8 cellular contexts compared by ENCODE assay signal in the genomic region with DNA sequence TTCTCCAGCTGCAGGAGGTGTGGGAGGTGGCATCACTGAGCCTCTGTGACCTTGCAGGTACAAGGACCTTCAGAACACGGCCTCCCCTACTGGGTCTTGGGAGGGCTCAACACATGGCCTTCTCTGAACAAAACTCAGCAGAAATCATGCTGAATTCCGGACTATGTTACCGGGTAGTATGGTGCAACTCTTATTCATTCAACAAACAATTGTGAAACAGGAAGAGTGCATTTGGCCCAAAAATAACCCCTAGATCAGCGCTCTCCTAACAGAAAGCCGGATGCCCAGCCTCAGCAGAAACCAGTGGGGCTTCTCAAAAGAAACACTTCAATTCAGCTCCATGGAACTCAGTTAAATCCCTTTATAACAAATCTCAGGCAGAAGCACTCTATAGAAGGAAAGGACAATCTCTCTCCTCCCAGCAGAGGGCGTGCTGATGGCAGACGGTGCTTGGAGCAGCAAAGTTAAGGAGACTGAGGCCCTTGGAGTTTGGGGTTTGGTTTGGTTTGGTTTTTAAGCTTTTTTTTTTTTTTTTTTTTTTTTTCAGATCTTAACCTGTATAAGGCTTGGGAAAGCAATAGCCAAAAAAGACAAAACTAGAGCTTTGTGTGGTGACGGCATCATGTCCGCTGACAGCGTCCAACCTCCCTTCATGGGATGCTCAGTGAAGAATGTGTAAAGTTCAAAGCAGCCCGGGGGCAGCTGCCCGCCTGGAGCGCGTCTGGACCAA.
DNase-seq lines count a peak whose midpoint lies in the region; ATAC-seq and TF ChIP-seq lines count a peak whose summit lies in the region.

No MANE protein-coding gene starts in this region.

- no peaks in the 10 kb centered on the region for H3K4me1 Mint-ChIP-seq in activated CD8-positive, alpha-beta T cell treated with anti-CD3 and anti-CD28 coated beads for 36 hours (ENCODE audit: low read depth)

- DNase-seq in activated T-cell treated with anti-CD3 and anti-CD28 coated beads for 1 hour (ENCODE audit: low read depth): peak; percentile 5
- DNase-seq in activated T-cell treated with anti-CD3 and anti-CD28 coated beads, Interleukin-2, amount 50 U/mL, for 1 hour: no peak
- peak; percentile 68 for DNase-seq in NCI-H146 (lab: John Stamatoyannopoulos, UW)
- peak; percentile 56 for DNase-seq in activated CD8-positive, alpha-beta T cell treated with anti-CD3 and anti-CD28 coated beads for 36 hours
- DNase-seq in kidney glomerular epithelial cell (lab: John Stamatoyannopoulos, UW): peak; percentile 5
- DNase-seq in NCI-H1930 (lab: John Stamatoyannopoulos, UW): no peak

- H3K4me3 Mint-ChIP-seq in activated CD8-positive, alpha-beta T cell treated with anti-CD3 and anti-CD28 coated beads for 36 hours: no peak overlapping the region

- no peak for ATAC-seq in activated CD8-positive, alpha-beta T cell treated with anti-CD3 and anti-CD28 coated beads for 36 hours
- ATAC-seq in HG03095 (IDR thresholded peaks at IDR 0.05; ENCODE audit: unreplicated experiment): no peak
- no peak for ATAC-seq in HG03135 (IDR thresholded peaks at IDR 0.05; ENCODE audit: unreplicated experiment)

- H3K9me3 Mint-ChIP-seq in activated CD8-positive, alpha-beta T cell treated with anti-CD3 and anti-CD28 coated beads for 36 hours: no peaks in the 10 kb centered on the region

- no peak overlapping the region for H3K27ac Mint-ChIP-seq in activated CD8-positive, alpha-beta T cell treated with anti-CD3 and anti-CD28 coated beads for 36 hours

- no peaks in the 10 kb centered on the region for H3K36me3 Mint-ChIP-seq in activated CD8-positive, alpha-beta T cell treated with anti-CD3 and anti-CD28 coated beads for 36 hours (ENCODE audit: low read depth)

- H3K27me3 Mint-ChIP-seq in activated CD8-positive, alpha-beta T cell treated with anti-CD3 and anti-CD28 coated beads for 36 hours: peaks cover 14% of the 10 kb centered on the region

- CTCF ChIA-PET in activated CD8-positive, alpha-beta T cell treated with anti-CD3 and anti-CD28 coated beads for 36 hours (lab: Charles Lee): interaction anchor here (0.7 to 3.5 kb wide), 9 partner anchors 10 to 111 kb away, joined by 3 to 21 read pairs (median 5); no protein-coding TSS in a partner anchor

- intact Hi-C loops in activated CD8-positive, alpha-beta T cell treated with anti-CD3 and anti-CD28 coated beads for 36 hours (cut with micrococcal nuclease): loop anchor here (5.0 kb wide), 1 partner anchor 107 kb away; no protein-coding TSS in a partner anchor

- TF ChIP-seq CTCF in activated CD8-positive, alpha-beta T cell treated with anti-CD3 and anti-CD28 coated beads for 36 hours (IDR thresholded peaks at IDR 0.05): peak; percentile 57

- POLR2A ChIA-PET in activated CD8-positive, alpha-beta T cell treated with anti-CD3 and anti-CD28 coated beads for 36 hours (lab: Charles Lee): no interaction called here

Comparison
In these comparisons a context has a peak if more than half of its experiments do, and no peak if none do; other contexts are left out.
1. DNase-seq: peak in activated T-cell treated with anti-CD3 and anti-CD28 coated beads for 1 hour (single experiment), NCI-H146 (single experiment), activated CD8-positive, alpha-beta T cell treated with anti-CD3 and anti-CD28 coated beads for 36 hours (single experiment) and kidney glomerular epithelial cell (single experiment); none in activated T-cell treated with anti-CD3 and anti-CD28 coated beads, Interleukin-2, amount 50 U/mL, for 1 hour (single experiment) and NCI-H1930 (0 of 2).